Comparison of ENCODE assay signal across 8 cellular contexts in genomic region chr5:6722015-6722414, GRCh38. TPM values are rescaled to one million over a fixed set of nuclear protein-coding genes. Genes with fewer than 3 reads are reported as not detected.
DNase-seq lines count a peak whose midpoint lies in the region; ATAC-seq, FAIRE-seq and TF ChIP-seq lines count a peak whose summit lies in the region.

No MANE protein-coding gene starts in this region.

- POLR2A ChIA-PET in activated CD8-positive, alpha-beta T cell treated with anti-CD3 and anti-CD28 coated beads, Interleukin-2, amount 10 ng/mL, durations not matched to agents 7 days and 5 days (lab: Charles Lee), result interaction anchor here (1.2 kb wide), 1 partner anchor 89 kb away, joined by 5 read pairs; the partner anchor contains the start of gene SRD5A1

- H3K9me3 ChIP-seq in small intestine (ENCODE audit: control insufficient read depth, low read depth), result no peaks in the 10 kb centered on the region

- ATAC-seq in GM18909 (IDR thresholded peaks at IDR 0.05; ENCODE audit: poor library complexity, unreplicated experiment), result peak; percentile 48
- peak; percentile 32 for ATAC-seq in HG02973 (IDR thresholded peaks at IDR 0.05; ENCODE audit: unreplicated experiment)
- peak; percentile 50 for ATAC-seq in activated CD8-positive, alpha-beta T cell treated with anti-CD3 and anti-CD28 coated beads, Interleukin-2, amount 10 ng/mL, durations not matched to agents 7 days and 5 days
- no peak for ATAC-seq in GM21515 (IDR thresholded peaks at IDR 0.05; ENCODE audit: unreplicated experiment)

- CTCF ChIA-PET in activated CD8-positive, alpha-beta T cell treated with anti-CD3 and anti-CD28 coated beads, Interleukin-2, amount 10 ng/mL, durations not matched to agents 7 days and 5 days (lab: Charles Lee), result interaction anchor here (1.2 to 2.6 kb wide), 2 partner anchors 9 to 23 kb away, joined by 5 to 8 read pairs; partner anchors contain the start of gene TENT4A

- H3K27me3 Mint-ChIP-seq in activated CD8-positive, alpha-beta T cell treated with anti-CD3 and anti-CD28 coated beads, Interleukin-2, amount 10 ng/mL, durations not matched to agents 7 days and 5 days (ENCODE audit: low read depth), result no peaks in the 10 kb centered on the region
- peaks cover 6% of the 10 kb centered on the region for H3K27me3 Mint-ChIP-seq in endothelial cell (ENCODE audit: unreplicated experiment)

- 36 to 50% (median 36%) methylated on average over 6 of the region's 6 CpGs for whole genome bisulfite sequencing in small intestine, 3 donors

- peaks cover 68% of the 10 kb centered on the region for H3K36me3 Mint-ChIP-seq in activated CD8-positive, alpha-beta T cell treated with anti-CD3 and anti-CD28 coated beads, Interleukin-2, amount 10 ng/mL, durations not matched to agents 7 days and 5 days (ENCODE audit: low read depth)
- H3K36me3 Mint-ChIP-seq in endothelial cell (ENCODE audit: low read depth, unreplicated experiment), result peaks cover 17% of the 10 kb centered on the region

- no peak overlapping the region for H3K4me3 ChIP-seq in small intestine (ENCODE audit: low read depth in 1 of 2, low read length in 2 of 2)

- DNase-seq in activated CD8-positive, alpha-beta T cell treated with anti-CD3 and anti-CD28 coated beads, Interleukin-2, amount 10 ng/mL, durations not matched to agents 7 days and 5 days, result peak; percentile 29
- DNase-seq in myocyte (ENCODE audit: low read depth) (peak; percentile 19), small intestine (no peak), HPDE6-E6E7 (ENCODE audit: extremely low spot score) (no peak), endothelial cell (ENCODE audit: low spot score) (no peak)

- H3K27me3 ChIP-seq in small intestine (ENCODE audit: control insufficient read depth in 2 of 2, insufficient read depth in 2 of 2, low read length in 2 of 2), result no peaks in the 10 kb centered on the region

- peak overlapping the region; percentile 62 for H3K4me3 Mint-ChIP-seq in activated CD8-positive, alpha-beta T cell treated with anti-CD3 and anti-CD28 coated beads, Interleukin-2, amount 10 ng/mL, durations not matched to agents 7 days and 5 days
- H3K4me3 Mint-ChIP-seq in endothelial cell (ENCODE audit: unreplicated experiment), result no peak overlapping the region

- peak overlapping the region in 1 of 2 donors; percentile 85 for H3K27ac ChIP-seq in small intestine (ENCODE audit: low read depth in 1 of 2, low read length in 1 of 2)

- FAIRE-seq in small intestine (lab: Jason Lieb, UNC), result no peak

- H3K9me3 Mint-ChIP-seq in activated CD8-positive, alpha-beta T cell treated with anti-CD3 and anti-CD28 coated beads, Interleukin-2, amount 10 ng/mL, durations not matched to agents 7 days and 5 days (ENCODE audit: insufficient read depth), result no peaks in the 10 kb centered on the region
- no peaks in the 10 kb centered on the region for H3K9me3 Mint-ChIP-seq in endothelial cell (ENCODE audit: unreplicated experiment)

- peaks cover under 1 to 27% of the 10 kb centered on the region in 2 donors for H3K4me1 ChIP-seq in small intestine (ENCODE audit: control insufficient read depth in 2 of 2, insufficient read depth in 1 of 2, low read depth in 1 of 2, low read length in 1 of 2)

- TF ChIP-seq CTCF in endothelial cell (IDR thresholded peaks at IDR 0.05; ENCODE audit: unreplicated experiment), result no peak

- peaks cover 2 to 4% of the 10 kb centered on the region in 2 donors for H3K36me3 ChIP-seq in small intestine (ENCODE audit: control insufficient read depth in 2 of 2, insufficient read depth in 2 of 2, low read length in 2 of 2)

- H3K4me1 Mint-ChIP-seq in activated CD8-positive, alpha-beta T cell treated with anti-CD3 and anti-CD28 coated beads, Interleukin-2, amount 10 ng/mL, durations not matched to agents 7 days and 5 days (ENCODE audit: low read depth), result peaks cover 83% of the 10 kb centered on the region
- peaks cover 9% of the 10 kb centered on the region for H3K4me1 Mint-ChIP-seq in endothelial cell (ENCODE audit: unreplicated experiment)

- peak overlapping the region; percentile 89 for H3K27ac Mint-ChIP-seq in activated CD8-positive, alpha-beta T cell treated with anti-CD3 and anti-CD28 coated beads, Interleukin-2, amount 10 ng/mL, durations not matched to agents 7 days and 5 days
- no peak overlapping the region for H3K27ac Mint-ChIP-seq in endothelial cell (ENCODE audit: unreplicated experiment)

RNA-seq across cellular contexts. Expression of gene TENT4A, which starts 8.8 kb away (rescaled TPM):
- total RNA-seq in activated CD8-positive, alpha-beta T cell treated with anti-CD3 and anti-CD28 coated beads, Interleukin-2, amount 10 ng/mL, durations not matched to agents 7 days and 5 days, result 10 to 100 TPM; 43.1 to 45.5 TPM
- total RNA-seq in myocyte, result 6.7 and 11.1 TPM in 2 replicates
- 16.2 TPM for polyA plus RNA-seq in myocyte (2012)
- polyA plus RNA-seq in small intestine, result 10 to 100 TPM in 2 of 3 donors, 1 to 10 TPM in 1; 8.6 to 12.3 (median 10.0) TPM
- 24.7 TPM for total RNA-seq in endothelial cell (ENCODE audit: unreplicated experiment)

Comparison
In these comparisons a context has a peak if more than half of its experiments do, and no peak if none do; other contexts are left out.
1. DNase-seq: peak in activated CD8-positive, alpha-beta T cell treated with anti-CD3 and anti-CD28 coated beads, Interleukin-2, amount 10 ng/mL, durations not matched to agents 7 days and 5 days (single experiment) and myocyte (single experiment); none in small intestine (single experiment), HPDE6-E6E7 (single experiment) and endothelial cell (single experiment).